Comparison of ENCODE assay signal across 17 cellular contexts in the genomic region with DNA sequence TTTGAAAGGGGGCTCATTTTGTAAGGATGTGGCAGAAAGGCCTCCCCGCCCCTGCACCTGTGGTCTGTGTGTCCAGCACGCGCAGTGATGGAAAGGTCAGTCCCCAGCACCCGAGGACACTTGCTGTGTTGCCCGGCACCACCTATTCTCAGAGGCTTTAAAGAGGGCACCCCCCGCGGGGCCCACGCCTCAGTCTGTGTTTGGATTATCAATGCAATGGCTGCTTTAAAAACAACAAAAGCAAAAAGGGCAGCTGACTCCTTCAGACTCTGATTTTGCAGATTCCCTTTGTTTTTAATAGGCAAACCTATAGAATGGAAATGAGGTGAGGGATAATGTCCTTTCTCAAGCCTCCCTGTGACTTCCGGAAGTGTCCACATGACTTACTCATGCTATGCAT.
DNase-seq lines count a peak whose midpoint lies in the region; ATAC-seq and TF ChIP-seq lines count a peak whose summit lies in the region.
"Had no signal": no experiment of that assay in that cellular context is flagged by ENCODE, and none has a peak within 500 bp of the region (broad histone marks: within the 10 kb centered on the region; RNA-seq: fewer than 3 reads in every experiment).

No MANE protein-coding gene starts in this region.

- ATAC-seq in HG03025 (IDR thresholded peaks at IDR 0.05; ENCODE audit: low FRiP score, unreplicated experiment) (no peak), HG03432 (IDR thresholded peaks at IDR 0.05; ENCODE audit: unreplicated experiment) (no peak)
- ATAC-seq: HCT116 had no signal

- H3K4me1 ChIP-seq in right atrium auricular region (no peaks in the 10 kb centered on the region), left ventricle myocardium inferior (no peaks in the 10 kb centered on the region)

- H3K9me3 Mint-ChIP-seq in nephron progenitor cell (no peaks in the 10 kb centered on the region), type B pancreatic cell (no peaks in the 10 kb centered on the region)

- H3K4me3 Mint-ChIP-seq in nephron progenitor cell (no peak overlapping the region), type B pancreatic cell (no peak overlapping the region)
- H3K4me3 Mint-ChIP-seq: CD4-positive, CD25-positive, alpha-beta regulatory T cell; IgD-negative memory B cell had no signal

- H3K36me3 ChIP-seq in right atrium auricular region (no peaks in the 10 kb centered on the region), left ventricle myocardium inferior (no peaks in the 10 kb centered on the region)
- H3K36me3 ChIP-seq: BLaER1 had no signal

- H3K27me3 ChIP-seq in right atrium auricular region (no peaks in the 10 kb centered on the region), left ventricle myocardium inferior (ENCODE audit: low read depth) (peaks cover 13% of the 10 kb centered on the region)
- H3K27me3 ChIP-seq: BLaER1 had no signal

- H3K27ac ChIP-seq in right atrium auricular region (no peak overlapping the region), left ventricle myocardium inferior (replicated peaks) (no peak overlapping the region)
- H3K27ac ChIP-seq: BLaER1 had no signal

- H3K9me3 ChIP-seq in right atrium auricular region (no peaks in the 10 kb centered on the region), left ventricle myocardium inferior (replicated peaks) (no peaks in the 10 kb centered on the region)
- H3K9me3 ChIP-seq: BLaER1 had no signal

- H3K27me3 Mint-ChIP-seq in nephron progenitor cell (ENCODE audit: low read depth, poor library complexity) (peaks cover 4% of the 10 kb centered on the region), type B pancreatic cell (peaks cover 17% of the 10 kb centered on the region)
- H3K27me3 Mint-ChIP-seq: CD4-positive, CD25-positive, alpha-beta regulatory T cell; IgD-negative memory B cell had no signal

- H3K27ac Mint-ChIP-seq in nephron progenitor cell (peak overlapping the region; percentile 59), type B pancreatic cell (peak overlapping the region; percentile 29)
- H3K27ac Mint-ChIP-seq: CD4-positive, CD25-positive, alpha-beta regulatory T cell; IgD-negative memory B cell had no signal

- H3K4me1 Mint-ChIP-seq in nephron progenitor cell (peaks cover 25% of the 10 kb centered on the region), type B pancreatic cell (ENCODE audit: unreplicated experiment) (peaks cover 15% of the 10 kb centered on the region)
- H3K4me1 Mint-ChIP-seq: CD4-positive, CD25-positive, alpha-beta regulatory T cell; IgD-negative memory B cell had no signal

- no peak for TF ChIP-seq CTCF in right atrium auricular region (IDR thresholded peaks at IDR 0.05)
- no peak for TF ChIP-seq CTCF in left ventricle myocardium inferior (IDR thresholded peaks at IDR 0.05; ENCODE audit: borderline replicate concordance)
- no peak for TF ChIP-seq CTCF in nephron progenitor cell (IDR thresholded peaks at IDR 0.05)
- TF ChIP-seq CTCF in type B pancreatic cell (conservative IDR thresholded peaks at IDR 0.05): no peak

- no peaks in the 10 kb centered on the region for H3K36me3 Mint-ChIP-seq in nephron progenitor cell (ENCODE audit: low read depth)
- no peaks in the 10 kb centered on the region for H3K36me3 Mint-ChIP-seq in type B pancreatic cell
- H3K36me3 Mint-ChIP-seq: CD4-positive, CD25-positive, alpha-beta regulatory T cell; IgD-negative memory B cell had no signal

- DNase-seq in right atrium auricular region (ENCODE audit: low spot score) (peak; percentile 32), left ventricle myocardium inferior (no peak), NCI-H748 (lab: John Stamatoyannopoulos, UW; ENCODE audit: unreplicated experiment) (peak; percentile 91), nephron progenitor cell (no peak), type B pancreatic cell (ENCODE audit: extremely low spot score, unreplicated experiment) (no peak), HCEC 1CT (no peak)
- DNase-seq: 8988T; AML-193; Calu3; CD4-positive, CD25-positive, alpha-beta regulatory T cell; DMS 273 treated with DMSO at 0.1 percent for 48 hours; EL had no signal

- H3K4me3 ChIP-seq in right atrium auricular region (no peak overlapping the region), left ventricle myocardium inferior (no peak overlapping the region)
- H3K4me3 ChIP-seq: BLaER1 had no signal

- intact Hi-C loops in left ventricle myocardium inferior (cut with micrococcal nuclease): no loop called here

Comparison
In these comparisons a context has a peak if more than half of its experiments do, and no peak if none do; other contexts are left out.
1. DNase-seq: peak in right atrium auricular region (single experiment) and NCI-H748 (single experiment); none in left ventricle myocardium inferior (single experiment), nephron progenitor cell (single experiment), type B pancreatic cell (single experiment) and HCEC 1CT (single experiment).